18 cellular contexts compared by ENCODE assay signal in the genomic region with DNA sequence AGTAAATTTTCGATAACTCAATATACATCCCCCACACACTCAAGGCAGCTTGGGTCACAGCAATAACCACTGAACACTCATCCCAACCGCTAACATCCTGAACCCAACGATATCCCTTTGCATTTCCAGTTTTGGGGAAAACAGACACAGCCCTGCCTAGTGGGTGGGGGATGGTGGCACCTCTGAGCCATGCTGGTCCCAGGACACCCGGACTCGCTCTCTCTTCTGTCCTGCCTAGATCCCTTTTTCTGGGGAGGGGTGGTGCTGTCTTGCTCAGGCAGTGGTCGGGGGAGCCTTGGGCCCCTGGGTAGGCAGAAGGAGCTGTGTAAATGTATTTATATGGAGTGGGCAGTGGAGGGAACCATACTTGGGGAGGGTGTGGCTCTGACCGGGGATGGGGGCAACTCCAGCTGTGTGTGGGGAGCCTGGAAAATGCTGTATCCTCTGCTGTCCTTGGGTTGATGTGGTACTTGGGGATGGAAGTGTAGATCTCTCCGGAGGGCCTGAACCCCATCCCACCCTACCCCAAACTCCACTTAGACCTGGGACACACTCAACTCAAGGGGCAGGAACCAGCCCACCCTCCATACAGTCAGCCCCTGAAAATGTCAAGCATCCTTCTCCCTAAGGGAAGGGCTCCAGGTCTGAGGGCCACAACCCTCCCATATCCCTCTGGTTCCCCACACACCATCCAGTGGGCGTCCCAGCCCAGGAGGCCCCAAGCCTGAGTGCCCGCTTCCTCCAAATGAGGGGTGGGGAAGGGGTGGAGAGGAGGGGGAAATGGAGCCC. TPM values are rescaled to one million over a fixed set of nuclear protein-coding genes. Genes with fewer than 3 reads are reported as not detected.
DNase-seq lines count a peak whose midpoint lies in the region; ATAC-seq, FAIRE-seq and TF ChIP-seq lines count a peak whose summit lies in the region.
"Had no signal": no experiment of that assay in that cellular context is flagged by ENCODE, and none has a peak within 500 bp of the region (broad histone marks: within the 10 kb centered on the region; RNA-seq: fewer than 3 reads in every experiment).

No MANE protein-coding gene starts in this region.

- in situ Hi-C loops in transverse colon (cut with MboI; ENCODE audit: low pct_ligation_motif_present in 1 of 4, low pct_unique_long_range_greater_than_20kb in 1 of 4, low sequenced_read_pairs in 3 of 4): no loop called here

- no peak for ATAC-seq in activated naive CD8-positive, alpha-beta T cell treated with anti-CD3 and anti-CD28 coated beads, Interleukin-2, amount 10 ng/mL, durations not matched to agents 7 days and 5 days (ENCODE audit: low read depth)
- ATAC-seq in memory B cell (ENCODE audit: low read depth) (no peak), GM21381 (IDR thresholded peaks at IDR 0.05; ENCODE audit: unreplicated experiment) (no peak)

- H3K9me3 ChIP-seq in transverse colon: no peaks in the 10 kb centered on the region
- H3K9me3 ChIP-seq: colonic mucosa had no signal

- TF ChIP-seq CTCF in transverse colon (IDR thresholded peaks at IDR 0.05): no peak

- 79% methylated on average over 10 of the region's 10 CpGs; no CpG with 5 or more reads in 1 of the 2 donors for WGBS in transverse colon (ENCODE audit: low coverage in 1 of 2), 2 donors

- H3K27me3 Mint-ChIP-seq in activated naive CD4-positive, alpha-beta T cell treated with anti-CD3 and anti-CD28 coated beads, Interleukin-2, amount 50 U/mL, for 24 hours: peaks cover 1% of the 10 kb centered on the region
- H3K27me3 Mint-ChIP-seq in activated naive CD8-positive, alpha-beta T cell treated with anti-CD3 and anti-CD28 coated beads, Interleukin-2, amount 10 ng/mL, durations not matched to agents 7 days and 5 days: peaks cover 57% of the 10 kb centered on the region
- H3K27me3 Mint-ChIP-seq in memory B cell: peaks cover 30% of the 10 kb centered on the region

- H3K27ac Mint-ChIP-seq in activated naive CD4-positive, alpha-beta T cell treated with anti-CD3 and anti-CD28 coated beads, Interleukin-2, amount 50 U/mL, for 24 hours: peak overlapping the region; percentile 23
- H3K27ac Mint-ChIP-seq in activated naive CD8-positive, alpha-beta T cell treated with anti-CD3 and anti-CD28 coated beads, Interleukin-2, amount 10 ng/mL, durations not matched to agents 7 days and 5 days: no peak overlapping the region
- peak overlapping the region; percentile 45 for H3K27ac Mint-ChIP-seq in memory B cell

- H3K4me3 ChIP-seq in transverse colon: peak overlapping the region in 2 of 4 donors; percentile 41 to 58

- peak overlapping the region; percentile 73 for H3K4me3 Mint-ChIP-seq in activated naive CD4-positive, alpha-beta T cell treated with anti-CD3 and anti-CD28 coated beads, Interleukin-2, amount 50 U/mL, for 24 hours
- peak overlapping the region; percentile 61 for H3K4me3 Mint-ChIP-seq in activated naive CD8-positive, alpha-beta T cell treated with anti-CD3 and anti-CD28 coated beads, Interleukin-2, amount 10 ng/mL, durations not matched to agents 7 days and 5 days
- peak overlapping the region; percentile 63 for H3K4me3 Mint-ChIP-seq in memory B cell

- peaks cover 10% of the 10 kb centered on the region for H3K4me1 Mint-ChIP-seq in activated naive CD4-positive, alpha-beta T cell treated with anti-CD3 and anti-CD28 coated beads, Interleukin-2, amount 50 U/mL, for 24 hours
- H3K4me1 Mint-ChIP-seq in activated naive CD8-positive, alpha-beta T cell treated with anti-CD3 and anti-CD28 coated beads, Interleukin-2, amount 10 ng/mL, durations not matched to agents 7 days and 5 days: peaks cover 5% of the 10 kb centered on the region
- peaks cover 37% of the 10 kb centered on the region for H3K4me1 Mint-ChIP-seq in memory B cell

- no peak for DNase-seq in activated naive CD4-positive, alpha-beta T cell (lab: John Stamatoyannopoulos, UW)
- DNase-seq in activated naive CD8-positive, alpha-beta T cell treated with anti-CD3 and anti-CD28 coated beads, Interleukin-2, amount 10 ng/mL, durations not matched to agents 7 days and 5 days: no peak
- DNase-seq in memory B cell (ENCODE audit: low spot score in 2 of 2): no peak
- DNase-seq in transverse colon: no peak
- no peak for DNase-seq in GM19239 (ENCODE audit: insufficient read length, low spot score)
- DNase-seq in hippocampal formation (lab: John Stamatoyannopoulos, UW): no peak
- DNase-seq: AML-193; NCI-H2081; NK-92 treated with Interleukin-12 subunit alpha and Interleukin-12 subunit beta, amount 100 ng/mL, for 24 hours; occipital lobe; WERI-Rb-1 had no signal

- no peak for TF ChIP-seq POLR2A in transverse colon (IDR thresholded peaks at IDR 0.05)

- peaks cover 21% of the 10 kb centered on the region for H3K27me3 ChIP-seq in transverse colon
- H3K27me3 ChIP-seq: colonic mucosa had no signal

- no peaks in the 10 kb centered on the region for H3K36me3 ChIP-seq in transverse colon
- H3K36me3 ChIP-seq: colonic mucosa, WERI-Rb-1 had no signal

- peaks cover 43 to 75% (median 68%) of the 10 kb centered on the region in 4 donors for H3K4me1 ChIP-seq in transverse colon

- TF ChIP-seq EP300 in transverse colon (IDR thresholded peaks at IDR 0.05; ENCODE audit: low read depth): no peak

- peak overlapping the region in 3 of 4 donors; percentile 86 to 89 (median 88) for H3K27ac ChIP-seq in transverse colon
- H3K27ac ChIP-seq: colonic mucosa, KMS-11, WERI-Rb-1 had no signal

- intact Hi-C loops in transverse colon (cut with DNase I; ENCODE audit: low total_unique reads): no loop called here

- POLR2A ChIA-PET in activated naive CD8-positive, alpha-beta T cell treated with anti-CD3 and anti-CD28 coated beads, Interleukin-2, amount 10 ng/mL, durations not matched to agents 7 days and 5 days (lab: Charles Lee): interaction anchor here (0.6 kb wide), 1 partner anchor 233 kb away, joined by 3 read pairs; no protein-coding TSS in a partner anchor

- no peaks in the 10 kb centered on the region for H3K9me3 Mint-ChIP-seq in activated naive CD4-positive, alpha-beta T cell treated with anti-CD3 and anti-CD28 coated beads, Interleukin-2, amount 50 U/mL, for 24 hours
- H3K9me3 Mint-ChIP-seq in activated naive CD8-positive, alpha-beta T cell treated with anti-CD3 and anti-CD28 coated beads, Interleukin-2, amount 10 ng/mL, durations not matched to agents 7 days and 5 days: no peaks in the 10 kb centered on the region
- H3K9me3 Mint-ChIP-seq in memory B cell: no peaks in the 10 kb centered on the region

- no peaks in the 10 kb centered on the region for H3K36me3 Mint-ChIP-seq in activated naive CD4-positive, alpha-beta T cell treated with anti-CD3 and anti-CD28 coated beads, Interleukin-2, amount 50 U/mL, for 24 hours
- H3K36me3 Mint-ChIP-seq in activated naive CD8-positive, alpha-beta T cell treated with anti-CD3 and anti-CD28 coated beads, Interleukin-2, amount 10 ng/mL, durations not matched to agents 7 days and 5 days: no peaks in the 10 kb centered on the region
- peaks cover 2% of the 10 kb centered on the region for H3K36me3 Mint-ChIP-seq in memory B cell

- no peak for FAIRE-seq in GM19239 (lab: Jason Lieb, UNC)
- FAIRE-seq: G401.6 had no signal

RNA-seq across cellular contexts. Expression of a gene that starts 23.7 kb away (rescaled TPM):
- not detected for total RNA-seq in activated naive CD8-positive, alpha-beta T cell treated with anti-CD3 and anti-CD28 coated beads, Interleukin-2, amount 10 ng/mL, durations not matched to agents 7 days and 5 days
- total RNA-seq in transverse colon: not detected
- total RNA-seq: colonic mucosa, fibroblast of villous mesenchyme, kidney epithelial cell had no signal

RNA-seq across cellular contexts. Expression of a gene that starts 31.0 kb away (rescaled TPM):
- not detected for total RNA-seq in activated naive CD8-positive, alpha-beta T cell treated with anti-CD3 and anti-CD28 coated beads, Interleukin-2, amount 10 ng/mL, durations not matched to agents 7 days and 5 days
- 1 to 10 TPM in 1 of 4 donors, under 1 TPM in 3; 0.20 to 1.1 (median 0.36) TPM for total RNA-seq in transverse colon
- total RNA-seq: fibroblast of villous mesenchyme had no signal

RNA-seq across cellular contexts. Expression of a gene that starts 34.3 kb away (rescaled TPM):
- total RNA-seq in activated naive CD8-positive, alpha-beta T cell treated with anti-CD3 and anti-CD28 coated beads, Interleukin-2, amount 10 ng/mL, durations not matched to agents 7 days and 5 days: under 1 TPM; 0.47 to 0.62 TPM
- total RNA-seq in transverse colon: 1 to 10 TPM in 1 of 4 donors, under 1 TPM in 1, not detected in 2; 0.82 to 1.4 TPM
- total RNA-seq: fibroblast of villous mesenchyme had no signal

RNA-seq across cellular contexts. Expression of a gene that starts 45.0 kb away (rescaled TPM):
- total RNA-seq in activated naive CD8-positive, alpha-beta T cell treated with anti-CD3 and anti-CD28 coated beads, Interleukin-2, amount 10 ng/mL, durations not matched to agents 7 days and 5 days: 10 to 100 TPM; 42.2 to 43.7 TPM
- 100 to 1,000 TPM in 3 of 4 donors, 10 to 100 TPM in 1; 16.1 to 367 (median 128) TPM for total RNA-seq in transverse colon
